ENCODE assay signal across 32 cellular contexts in genomic region chr11:1920128-1920908, GRCh38. TPM values are rescaled to one million over a fixed set of nuclear protein-coding genes. Genes with fewer than 3 reads are reported as not detected.
DNase-seq lines count a peak whose midpoint lies in the region; ATAC-seq and TF ChIP-seq lines count a peak whose summit lies in the region.
"Had no signal": no experiment of that assay in that cellular context is flagged by ENCODE, and none has a peak within 500 bp of the region (broad histone marks: within the 10 kb centered on the region; RNA-seq: fewer than 3 reads in every experiment).

No MANE protein-coding gene starts in this region.

- no peaks in the 10 kb centered on the region for H3K36me3 ChIP-seq in BLaER1 treated with 17β-estradiol and CSF1 and Interleukin-3, amounts not matched to agents 10 nM and 100 nM
- H3K36me3 ChIP-seq in gastrocnemius medialis = no peaks in the 10 kb centered on the region
- H3K36me3 ChIP-seq: lower lobe of right lung, right lobe of liver, transverse colon had no signal

- peak overlapping the region in 8 of 11 experiments; percentile 51 to 84 (median 68); a peak in 16 of 22 replicates for H3K4me2 ChIP-seq in BLaER1 treated with 17β-estradiol and CSF1 and Interleukin-3, amounts not matched to agents 10 nM and 100 nM
- H3K4me2 ChIP-seq: GM23338 had no signal

- H3K9ac ChIP-seq in BLaER1 treated with 17β-estradiol and CSF1 and Interleukin-3, amounts not matched to agents 10 nM and 100 nM = no peak overlapping the region
- H3K9ac ChIP-seq: parathyroid adenoma had no signal

- in situ Hi-C loops in GM13977 (cut with MboI; ENCODE audit: low pct_unique_long_range_greater_than_20kb, low sequenced_read_pairs, unreplicated experiment) = no loop called here
- in situ Hi-C loops in gastrocnemius medialis (cut with MboI; ENCODE audit: low sequenced_read_pairs in 4 of 4) = no loop called here

- H3K4me1 ChIP-seq in BLaER1 treated with 17β-estradiol and CSF1 and Interleukin-3, amounts not matched to agents 10 nM and 100 nM = peaks cover 0 to 78% (median 64%) of the 10 kb centered on the region in 10 experiments; a peak in 18 of 20 replicates
- peaks cover 4% of the 10 kb centered on the region for H3K4me1 ChIP-seq in right cardiac atrium (ENCODE audit: control insufficient read depth, insufficient read depth, low read length)
- H3K4me1 ChIP-seq in gastrocnemius medialis = peaks cover 58 to 79% of the 10 kb centered on the region in 2 donors
- H3K4me1 ChIP-seq: lower lobe of right lung, parathyroid adenoma, right lobe of liver, transverse colon had no signal

- 88% methylated on average over 25 of the region's 25 CpGs for WGBS in right cardiac atrium
- 85 to 92% methylated on average over 23 of the region's 25 CpGs for WGBS in lower leg skin, 2 donors

- intact Hi-C loops in right cardiac atrium (cut with DNase I) = loop anchor here in 2 of 4 donors (5.0 to 10.0 kb wide), 2 partner anchors 38 to 224 kb away; no protein-coding TSS in a partner anchor
- intact Hi-C loops in gastrocnemius medialis (cut with DNase I; ENCODE audit: low total_unique reads) = no loop called here
- intact Hi-C loops in lower leg skin (cut with DNase I; ENCODE audit: low total_unique reads) = loop anchor here (5.0 kb wide), 1 partner anchor 38 kb away; no protein-coding TSS in a partner anchor

- peak; percentile 23 for DNase-seq in GM13977 (ENCODE audit: low spot score)
- DNase-seq in right cardiac atrium = peak in 2 of 3 donors; percentile 48 to 54
- DNase-seq in gastrocnemius medialis = no peak
- no peak for DNase-seq in stimulated activated CD4-positive, alpha-beta T cell treated with anti-CD3 and anti-CD28 coated beads, Interleukin-1b, Interleukin-23, amount 100 ng/mL, for 48 hours
- no peak for DNase-seq in lower leg skin (ENCODE audit: low spot score in 2 of 2)
- DNase-seq: activated effector memory CD4-positive, alpha-beta T cell treated with anti-CD3 and anti-CD28 coated beads, Interleukin-2, amount 50 U/mL, for 16 hours; activated T-cell treated with anti-CD3 and anti-CD28 coated beads, Interleukin-2, amount 50 U/mL, for 1 hour; Calu3; DMS79; effector CD8-positive, alpha-beta T cell; GDM1; glutamatergic neuron; lower lobe of right lung; NCI-H146; NCI-H226; NCI-H526 treated with DMSO at 0.1 percent for 48 hours; stimulated activated CD4-positive, alpha-beta T cell treated with anti-CD3 and anti-CD28 coated beads, Interleukin-12 subunit alpha, Interleukin-12 subunit beta, amount 100 ng/mL, for 4 hours; stimulated activated CD4-positive, alpha-beta T cell treated with anti-CD3 and anti-CD28 coated beads, Interleukin-4, amount 100 ng/mL, for 24 hours; T-cell; transverse colon had no signal

- no peaks in the 10 kb centered on the region for H4K20me1 ChIP-seq in BLaER1 treated with 17β-estradiol and CSF1 and Interleukin-3, amounts not matched to agents 10 nM and 100 nM

- H3K27ac ChIP-seq in BLaER1 treated with 17β-estradiol and CSF1 and Interleukin-3, amounts not matched to agents 10 nM and 100 nM = no peak overlapping the region
- H3K27ac ChIP-seq in right cardiac atrium (ENCODE audit: low read length) (peak overlapping the region; percentile 39), gastrocnemius medialis (peak overlapping the region; percentile 88 to 99 (median 93))
- H3K27ac ChIP-seq: epithelial cell of prostate, lower lobe of right lung, parathyroid adenoma, right lobe of liver had no signal

- no peaks in the 10 kb centered on the region for H3K9me3 ChIP-seq in BLaER1 treated with 17β-estradiol and CSF1 and Interleukin-3, amounts not matched to agents 10 nM and 100 nM (replicated peaks in 1 of 11)
- H3K9me3 ChIP-seq in right cardiac atrium (ENCODE audit: control insufficient read depth, low read length) = no peaks in the 10 kb centered on the region
- H3K9me3 ChIP-seq in gastrocnemius medialis = no peaks in the 10 kb centered on the region
- H3K9me3 ChIP-seq: lower lobe of right lung, right lobe of liver, transverse colon had no signal

- no peak overlapping the region for H3K4me3 ChIP-seq in BLaER1 treated with 17β-estradiol and CSF1 and Interleukin-3, amounts not matched to agents 10 nM and 100 nM
- H3K4me3 ChIP-seq in right cardiac atrium (ENCODE audit: low read length) (no peak overlapping the region), gastrocnemius medialis (peak overlapping the region in 3 of 4 donors; percentile 42 to 56 (median 53)), lower leg skin (ENCODE audit: low read depth, poor library complexity, severe bottlenecking) (no peak overlapping the region)
- H3K4me3 ChIP-seq: GM23338, lower lobe of right lung, right lobe of liver, transverse colon had no signal

- no peak for ATAC-seq in right cardiac atrium
- ATAC-seq in gastrocnemius medialis = peak; percentile 10 to 12
- no peak for ATAC-seq in GM21737 (IDR thresholded peaks at IDR 0.05; ENCODE audit: unreplicated experiment)
- ATAC-seq: lower lobe of right lung, right lobe of liver had no signal

- no peak for TF ChIP-seq CTCF in GM13977 (IDR thresholded peaks at IDR 0.05; ENCODE audit: extremely low read depth, insufficient read depth, missing control alignments)
- TF ChIP-seq CTCF in gastrocnemius medialis (IDR thresholded peaks at IDR 0.05 in 4 of 5, conservative IDR thresholded peaks at IDR 0.05 in 1 of 5) = no peak
- no peak for TF ChIP-seq CTCF in lower leg skin (IDR thresholded peaks at IDR 0.05)

- TF ChIP-seq POLR2A in gastrocnemius medialis (IDR thresholded peaks at IDR 0.05) = no peak
- no peak for TF ChIP-seq POLR2A in lower leg skin (IDR thresholded peaks at IDR 0.05)

- H3K27me3 ChIP-seq in BLaER1 treated with 17β-estradiol and CSF1 and Interleukin-3, amounts not matched to agents 10 nM and 100 nM = no peaks in the 10 kb centered on the region
- H3K27me3 ChIP-seq in right cardiac atrium (ENCODE audit: control insufficient read depth, insufficient read depth) (no peaks in the 10 kb centered on the region), gastrocnemius medialis (no peaks in the 10 kb centered on the region)
- H3K27me3 ChIP-seq: right lobe of liver, transverse colon had no signal

RNA-seq across cellular contexts. Expression of gene TNNT3, which starts 0.8 kb away (rescaled TPM):
- 10 to 100 TPM in 3 of 4 donors, 1 to 10 TPM in 1; 9.0 to 58.7 (median 34.1) TPM for total RNA-seq in right cardiac atrium
- 63.1 TPM for polyA plus RNA-seq in right cardiac atrium
- 1,000 to 10,000 TPM; 1,260 to 3,441 (median 1,835) TPM for total RNA-seq in gastrocnemius medialis
- 1 to 10 TPM; 1.2 to 6.6 (median 4.1) TPM for total RNA-seq in lower leg skin
- total RNA-seq: bronchial epithelial cell, Calu3, GM23338, WTC11 had no signal
- polyA plus RNA-seq: CD14-positive monocyte, GM23338, neural cell had no signal

RNA-seq across cellular contexts. Expression of gene MRPL23, which starts 26.8 kb away (rescaled TPM):
- total RNA-seq in right cardiac atrium = 100 to 1,000 TPM in 1 of 4 donors, 10 to 100 TPM in 3; 47.1 to 102 (median 74.8) TPM
- 108 TPM for polyA plus RNA-seq in right cardiac atrium
- 100 to 1,000 TPM; 128 to 243 (median 187) TPM for total RNA-seq in gastrocnemius medialis
- total RNA-seq in lower leg skin = 100 to 1,000 TPM; 169 to 227 (median 216) TPM

RNA-seq across cellular contexts. Expression of gene PRR33, which starts 28.6 kb away (rescaled TPM):
- under 1 TPM; 0.11 to 0.82 (median 0.24) TPM for total RNA-seq in right cardiac atrium
- polyA plus RNA-seq in right cardiac atrium = 0.81 TPM
- 1 to 10 TPM in 2 of 4 donors, under 1 TPM in 2; 0.16 to 2.3 (median 1.0) TPM for total RNA-seq in gastrocnemius medialis
- total RNA-seq in lower leg skin = not detected
- total RNA-seq: activated CD4-positive, alpha-beta T cell treated with anti-CD3 and anti-CD28 coated beads, Interleukin-2, amount 10 ng/mL, durations not matched to agents 24 days and 14 days; bronchial epithelial cell; Calu3; GM23338; lower lobe of right lung; mononuclear cell; right lobe of liver; transverse colon; WTC11 had no signal
- polyA plus RNA-seq: CD14-positive monocyte, GM23338, neural cell had no signal

Comparison
In these comparisons a context has a peak if more than half of its experiments do, and no peak if none do; other contexts are left out.
1. H3K27ac ChIP-seq: peak in right cardiac atrium (single experiment) and gastrocnemius medialis (4 of 4); none in BLaER1 treated with 17β-estradiol and CSF1 and Interleukin-3, amounts not matched to agents 10 nM and 100 nM (0 of 11).
2. H3K4me3 ChIP-seq: peak in gastrocnemius medialis (3 of 4); none in BLaER1 treated with 17β-estradiol and CSF1 and Interleukin-3, amounts not matched to agents 10 nM and 100 nM (0 of 10), right cardiac atrium (single experiment) and lower leg skin (single experiment).
3. DNase-seq: peak in GM13977 (single experiment) and right cardiac atrium (2 of 3); none in gastrocnemius medialis (0 of 2), stimulated activated CD4-positive, alpha-beta T cell treated with anti-CD3 and anti-CD28 coated beads, Interleukin-1b, Interleukin-23, amount 100 ng/mL, for 48 hours (single experiment) and lower leg skin (0 of 2).
4. ATAC-seq: peak in gastrocnemius medialis (2 of 2); none in right cardiac atrium (0 of 2) and GM21737 (single experiment).
5. RNA of gene TNNT3, which starts 0.8 kb away (total RNA-seq): 1,260 to 3,441 TPM in gastrocnemius medialis; 9.0 to 58.7 TPM in right cardiac atrium and 1.2 to 6.6 TPM in lower leg skin; every median in the first group is over 10 times any median in the second.